ENCODE assay signal across 8 cellular contexts in genomic region chr11:47765086-47765485, GRCh38. TPM values are rescaled to one million over a fixed set of nuclear protein-coding genes. Genes with fewer than 3 reads are reported as not detected.
DNase-seq lines count a peak whose midpoint lies in the region; ATAC-seq and TF ChIP-seq lines count a peak whose summit lies in the region.

No MANE protein-coding gene starts in this region.

- H3K9me3 ChIP-seq in heart left ventricle, result no peaks in the 10 kb centered on the region
- H3K9me3 ChIP-seq in right cardiac atrium (ENCODE audit: control insufficient read depth, low read length), result no peaks in the 10 kb centered on the region
- H3K9me3 ChIP-seq in thoracic aorta, result no peaks in the 10 kb centered on the region

- H3K4me1 ChIP-seq in heart left ventricle, result peaks cover 0 to 52% (median 25%) of the 10 kb centered on the region in 12 donors
- H3K4me1 ChIP-seq in right cardiac atrium (ENCODE audit: control insufficient read depth, insufficient read depth, low read length), result no peaks in the 10 kb centered on the region
- H3K4me1 ChIP-seq in thoracic aorta (ENCODE audit: control insufficient read depth in 1 of 2, low read depth in 2 of 2), result peaks cover 18 to 26% of the 10 kb centered on the region in 2 donors

- TF ChIP-seq CTCF in heart left ventricle (IDR thresholded peaks at IDR 0.05) (no peak), foreskin fibroblast (IDR thresholded peaks at IDR 0.05; ENCODE audit: low read depth, low read length) (no peak), thoracic aorta (IDR thresholded peaks at IDR 0.05) (no peak)

- CTCF ChIA-PET in activated CD4-positive, alpha-beta memory T cell treated with anti-CD3 and anti-CD28 coated beads, Interleukin-2, amount 10 ng/mL, durations not matched to agents 7 days and 5 days (lab: Charles Lee), result interaction anchor here (0.6 to 1.1 kb wide), 2 partner anchors 88 to 89 kb away, joined by 4 read pairs; no protein-coding TSS in a partner anchor

- H3K27me3 ChIP-seq in heart left ventricle (no peaks in the 10 kb centered on the region), right cardiac atrium (ENCODE audit: control insufficient read depth, insufficient read depth) (no peaks in the 10 kb centered on the region), thoracic aorta (replicated peaks; ENCODE audit: insufficient read depth) (no peaks in the 10 kb centered on the region)

- no peaks in the 10 kb centered on the region for H3K9me3 Mint-ChIP-seq in activated CD4-positive, alpha-beta memory T cell treated with anti-CD3 and anti-CD28 coated beads, Interleukin-2, amount 10 ng/mL, durations not matched to agents 7 days and 5 days

- H3K36me3 Mint-ChIP-seq in activated CD4-positive, alpha-beta memory T cell treated with anti-CD3 and anti-CD28 coated beads, Interleukin-2, amount 10 ng/mL, durations not matched to agents 7 days and 5 days (ENCODE audit: low read depth), result peaks cover 46% of the 10 kb centered on the region

- intact Hi-C loops in heart left ventricle (cut with DNase I) (loop anchor here in 4 of 10 donors (5.0 to 10.0 kb wide), 4 partner anchors 37 to 123 kb away; partner anchors contain the start of genes MTCH2 (in 3 of the 4) and NUP160 (in 2 of the 4)), right cardiac atrium (cut with DNase I) (loop anchor here in 1 of 4 donors (10.0 kb wide), 1 partner anchor 80 kb away; the partner anchor contains the start of gene NUP160)

- H3K4me1 Mint-ChIP-seq in activated CD4-positive, alpha-beta memory T cell treated with anti-CD3 and anti-CD28 coated beads, Interleukin-2, amount 10 ng/mL, durations not matched to agents 7 days and 5 days, result peaks cover 27% of the 10 kb centered on the region

- DNase-seq in heart left ventricle (no peak), right cardiac atrium (no peak), foreskin fibroblast (no peak), thoracic aorta (ENCODE audit: low spot score) (no peak), COLO829 (ENCODE audit: low spot score) (no peak)
- DNase-seq in activated CD4-positive, alpha-beta memory T cell treated with anti-CD3 and anti-CD28 coated beads, Interleukin-2, amount 10 ng/mL, durations not matched to agents 7 days and 5 days, result no peak

- no peak for ATAC-seq in heart left ventricle
- no peak for ATAC-seq in right cardiac atrium
- ATAC-seq in thoracic aorta (ENCODE audit: insufficient number of reproducible peaks, low FRiP score, low read depth), result no peak
- no peak for ATAC-seq in HG02610 (IDR thresholded peaks at IDR 0.05; ENCODE audit: unreplicated experiment)
- no peak for ATAC-seq in HG03565 (IDR thresholded peaks at IDR 0.05; ENCODE audit: unreplicated experiment)

- TF ChIP-seq POLR2A in heart left ventricle (IDR thresholded peaks at IDR 0.05), result no peak

- peak overlapping the region; percentile 90 for H3K27ac Mint-ChIP-seq in activated CD4-positive, alpha-beta memory T cell treated with anti-CD3 and anti-CD28 coated beads, Interleukin-2, amount 10 ng/mL, durations not matched to agents 7 days and 5 days

- POLR2A ChIA-PET in activated CD4-positive, alpha-beta memory T cell treated with anti-CD3 and anti-CD28 coated beads, Interleukin-2, amount 10 ng/mL, durations not matched to agents 7 days and 5 days (lab: Charles Lee), result interaction anchor here (0.6 to 4.3 kb wide), 10 partner anchors 9 to 551 kb away, joined by 3 to 37 read pairs (median 5); partner anchors contain the start of genes AGBL2, NUP160 and PTPMT1

- H3K4me3 Mint-ChIP-seq in activated CD4-positive, alpha-beta memory T cell treated with anti-CD3 and anti-CD28 coated beads, Interleukin-2, amount 10 ng/mL, durations not matched to agents 7 days and 5 days, result peak overlapping the region; percentile 99

- WGBS in heart left ventricle, 4 donors, result 53 to 61% (median 54%) methylated on average over 2 of the region's 2 CpGs
- WGBS in right cardiac atrium, result 69% methylated on average over 2 of the region's 2 CpGs

- peak overlapping the region in 3 of 12 donors; percentile 97 to 100 (median 98) for H3K27ac ChIP-seq in heart left ventricle
- no peak overlapping the region for H3K27ac ChIP-seq in right cardiac atrium (ENCODE audit: low read length)
- H3K27ac ChIP-seq in thoracic aorta, result peak overlapping the region; percentile 0 to 98

- no peaks in the 10 kb centered on the region for H3K27me3 Mint-ChIP-seq in activated CD4-positive, alpha-beta memory T cell treated with anti-CD3 and anti-CD28 coated beads, Interleukin-2, amount 10 ng/mL, durations not matched to agents 7 days and 5 days

- H3K36me3 ChIP-seq in heart left ventricle (peaks cover 0 to 52% (median 49%) of the 10 kb centered on the region in 9 donors), thoracic aorta (peaks cover 26% of the 10 kb centered on the region)

- H3K4me3 ChIP-seq in heart left ventricle, result peak overlapping the region in 8 of 12 donors; percentile 63 to 99 (median 78)
- H3K4me3 ChIP-seq in right cardiac atrium (ENCODE audit: low read length), result no peak overlapping the region
- H3K4me3 ChIP-seq in foreskin fibroblast (ENCODE audit: low read depth in 1 of 2, low read length in 2 of 2), result peak overlapping the region; percentile 82 to 98
- peak overlapping the region; percentile 89 for H3K4me3 ChIP-seq in thoracic aorta

RNA-seq across cellular contexts. Expression of gene FNBP4, which starts 2.1 kb away (rescaled TPM):
- 10 to 100 TPM; 24.4 to 56.9 (median 42.5) TPM for total RNA-seq in heart left ventricle
- 10 to 100 TPM; 20.1 to 41.6 TPM for polyA plus RNA-seq in heart left ventricle
- 10 to 100 TPM; 36.2 to 49.0 (median 39.2) TPM for total RNA-seq in right cardiac atrium
- 23.5 TPM for polyA plus RNA-seq in right cardiac atrium
- total RNA-seq in activated CD4-positive, alpha-beta memory T cell treated with anti-CD3 and anti-CD28 coated beads, Interleukin-2, amount 10 ng/mL, durations not matched to agents 7 days and 5 days, result 100 to 1,000 TPM; 123 to 136 TPM
- 100 to 1,000 TPM; 188 to 238 TPM for total RNA-seq in thoracic aorta

RNA-seq across cellular contexts. Expression of gene AGBL2, which starts 49.9 kb away (rescaled TPM):
- total RNA-seq in heart left ventricle, result 1 to 10 TPM in 1 of 9 donors, under 1 TPM in 2, not detected in 6; 0.37 to 1.4 (median 0.40) TPM
- under 1 TPM; 0.03 to 0.19 TPM for polyA plus RNA-seq in heart left ventricle
- total RNA-seq in right cardiac atrium, result under 1 TPM; 0.18 to 0.47 (median 0.43) TPM
- 0.38 TPM for polyA plus RNA-seq in right cardiac atrium
- 1 to 10 TPM; 5.9 to 7.7 TPM for total RNA-seq in activated CD4-positive, alpha-beta memory T cell treated with anti-CD3 and anti-CD28 coated beads, Interleukin-2, amount 10 ng/mL, durations not matched to agents 7 days and 5 days
- under 1 TPM in 1 of 2 donors, not detected in 1; 0.95 TPM for total RNA-seq in thoracic aorta
